9 cellular contexts compared by ENCODE assay signal in genomic region chr10:113853577-113854018, GRCh38. TPM values are rescaled to one million over a fixed set of nuclear protein-coding genes. Genes with fewer than 3 reads are reported as not detected.
DNase-seq lines count a peak whose midpoint lies in the region; ATAC-seq, FAIRE-seq and TF ChIP-seq lines count a peak whose summit lies in the region.
"Had no signal": no experiment of that assay in that cellular context is flagged by ENCODE, and none has a peak within 500 bp of the region (broad histone marks: within the 10 kb centered on the region; RNA-seq: fewer than 3 reads in every experiment).

No MANE protein-coding gene starts in this region.

- H3K27me3 ChIP-seq in SJSA1 (replicated peaks) (no peaks in the 10 kb centered on the region), pancreas (no peaks in the 10 kb centered on the region)

- peak overlapping the region; percentile 90 for H3K27ac ChIP-seq in SJSA1
- peak overlapping the region; percentile 91 to 96 (median 94) for H3K27ac ChIP-seq in pancreas

- H3K4me3 ChIP-seq in SJSA1: peak overlapping the region; percentile 89
- peak overlapping the region; percentile 85 for H3K4me3 ChIP-seq in fibroblast of pulmonary artery (replicated peaks; ENCODE audit: low read depth, low read length)
- H3K4me3 ChIP-seq in pancreas: peak overlapping the region; percentile 79 to 97 (median 90)

- no peak for FAIRE-seq in pancreas (lab: Jason Lieb, UNC)
- FAIRE-seq: TTC549 had no signal

- intact Hi-C loops in pancreas (cut with DNase I): no loop called here

- H3K4me1 ChIP-seq in SJSA1 (replicated peaks) (peaks cover 22% of the 10 kb centered on the region; the same call in 1 of the 2 replicates), pancreas (peaks cover 16 to 53% (median 51%) of the 10 kb centered on the region in 3 donors)

- H3K36me3 ChIP-seq in SJSA1 (peaks cover 12% of the 10 kb centered on the region), pancreas (no peaks in the 10 kb centered on the region)

- H3K9me3 ChIP-seq in SJSA1 (replicated peaks) (no peaks in the 10 kb centered on the region), pancreas (no peaks in the 10 kb centered on the region)

- TF ChIP-seq CTCF in fibroblast of pulmonary artery (IDR thresholded peaks at IDR 0.05; ENCODE audit: low read length, missing control alignments): no peak
- no peak for TF ChIP-seq CTCF in pancreas (IDR thresholded peaks at IDR 0.05)

- DNase-seq in SJSA1 (ENCODE audit: low read depth in 1 of 2, low spot score in 2 of 2): no peak
- no peak for DNase-seq in fibroblast of pulmonary artery (ENCODE audit: low read depth)
- DNase-seq in pancreas: no peak
- no peak for DNase-seq in NCI-H2107 (lab: John Stamatoyannopoulos, UW)
- no peak for DNase-seq in NCI-H187 treated with DMSO at 0.1 percent for 48 hours (lab: John Stamatoyannopoulos, UW)
- DNase-seq in midbrain (lab: John Stamatoyannopoulos, UW): no peak
- no peak for DNase-seq in stimulated activated CD4-positive, alpha-beta T cell treated with anti-CD3 and anti-CD28 coated beads, Interleukin-2, amount 100 ng/mL, for 48 hours

- 6 to 7% methylated on average over 10 of the region's 10 CpGs for whole genome bisulfite sequencing in pancreas, 2 donors

- peak; percentile 13 for ATAC-seq in GM19372 (IDR thresholded peaks at IDR 0.05; ENCODE audit: low read depth, unreplicated experiment)
- peak; percentile 51 to 63 (median 58) for ATAC-seq in pancreas

RNA-seq across cellular contexts. Expression of gene DCLRE1A, which starts 0.3 kb away (rescaled TPM):
- 10.6 and 14.6 TPM in 2 replicates for total RNA-seq in SJSA1 (2014; rRNA removed; shearing (Covaris generic))
- 1 to 10 TPM; 3.3 to 5.7 (median 4.7) TPM for total RNA-seq in pancreas
- 1 to 10 TPM; 2.4 to 4.0 TPM for polyA plus RNA-seq in pancreas

RNA-seq across cellular contexts. Expression of gene NHLRC2, which starts 0.9 kb away (rescaled TPM):
- total RNA-seq in SJSA1 (2014; rRNA removed; shearing (Covaris generic)): 16.1 and 25.0 TPM in 2 replicates
- total RNA-seq in pancreas: 10 to 100 TPM; 15.8 to 24.0 (median 19.5) TPM
- polyA plus RNA-seq in pancreas: 1 to 10 TPM; 4.3 to 6.4 TPM
